Comparison of ENCODE assay signal across 19 cellular contexts in genomic region chr5:107294669-107295068, GRCh38.
"Had no signal": no experiment of that assay in that cellular context is flagged by ENCODE, and none has a peak within 500 bp of the region (broad histone marks: within the 10 kb centered on the region; RNA-seq: fewer than 3 reads in every experiment).

No MANE protein-coding gene starts in this region.

- H3K9me3 ChIP-seq: esophagus squamous epithelium, gastrocnemius medialis, right atrium auricular region had no signal

- H3K36me3 ChIP-seq: esophagus squamous epithelium, gastrocnemius medialis, right atrium auricular region had no signal

- H3K27me3 ChIP-seq: dorsolateral prefrontal cortex, esophagus squamous epithelium, gastrocnemius medialis, right atrium auricular region had no signal

- H3K27ac ChIP-seq: dorsolateral prefrontal cortex, esophagus squamous epithelium, gastrocnemius medialis, right atrium auricular region, VCaP had no signal

- ATAC-seq: activated CD8-positive, alpha-beta T cell treated with anti-CD3 and anti-CD28 coated beads for 36 hours; activated T-cell treated with anti-CD3 and anti-CD28 coated beads, Interleukin-2, amount 50 U/mL, for 72 hours; gastrocnemius medialis; naive thymus-derived CD4-positive, alpha-beta T cell; T-cell had no signal

- DNase-seq: activated CD8-positive, alpha-beta memory T cell treated with anti-CD3 and anti-CD28 coated beads, Interleukin-2, amount 50 U/mL, for 4 hours; activated CD8-positive, alpha-beta T cell treated with anti-CD3 and anti-CD28 coated beads for 36 hours; activated gamma-delta T cell treated with Interleukin-2 at 50 U/mL for 16 hours; activated naive CD8-positive, alpha-beta T cell treated with anti-CD3 and anti-CD28 coated beads for 36 hours; activated T-cell treated with anti-CD3 and anti-CD28 coated beads, Interleukin-2, amount 50 U/mL, for 72 hours; aorta; dorsolateral prefrontal cortex; esophagus squamous epithelium; gastrocnemius medialis; kidney glomerular epithelial cell; naive thymus-derived CD4-positive, alpha-beta T cell; posterior cingulate gyrus; stimulated activated CD4-positive, alpha-beta T cell treated with anti-CD3 and anti-CD28 coated beads, Interleukin-1b, Interleukin-23, amount 100 ng/mL, for 48 hours; T-cell; T1000; trophoblast cell had no signal

- H3K4me1 ChIP-seq: gastrocnemius medialis had no signal

- H3K4me3 ChIP-seq: dorsolateral prefrontal cortex, esophagus squamous epithelium, gastrocnemius medialis, right atrium auricular region had no signal

- FAIRE-seq: bronchial epithelial cell had no signal
